Comparison of ENCODE assay signal across 6 cellular contexts in the genomic region with DNA sequence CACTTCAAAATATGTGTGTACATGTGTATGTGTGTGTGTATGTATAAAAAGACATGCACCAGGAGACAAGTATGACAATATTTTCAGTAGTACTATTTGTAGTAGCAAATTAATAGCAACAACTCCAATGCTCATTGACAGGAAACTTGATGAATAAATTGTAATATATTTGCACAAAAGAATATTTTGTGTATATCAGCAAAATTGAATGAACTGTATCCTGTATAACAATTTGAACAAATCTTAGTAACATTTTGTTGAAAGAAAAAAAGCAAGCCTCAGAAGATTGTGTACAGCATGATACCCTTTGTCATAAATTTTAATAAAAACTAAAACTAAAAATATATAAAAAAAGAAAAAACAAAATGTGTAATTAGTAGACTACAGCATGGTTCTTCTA.
"Had no signal": no experiment of that assay in that cellular context is flagged by ENCODE, and none has a peak within 500 bp of the region (broad histone marks: within the 10 kb centered on the region; RNA-seq: fewer than 3 reads in every experiment).

No MANE protein-coding gene starts in this region.

- H3K4me2 ChIP-seq: KMS-11 had no signal

- H3K9ac ChIP-seq: KMS-11 had no signal

- H3K4me3 ChIP-seq: K562 had no signal

- H3K27ac ChIP-seq: HL-60, KMS-11 had no signal

- DNase-seq: KBM-7, KG1 had no signal

- ATAC-seq: K562 had no signal

- FAIRE-seq: HTR-8/SVneo, K562 had no signal
